In genomic region chr1:7929637-7930036, GRCh38 we compare ENCODE assay signal across 1 cellular context.
TF ChIP-seq lines count a peak whose summit lies in the region.

No MANE protein-coding gene starts in this region.

TF ChIP-seq in endothelial cell of umbilical vein, 7 proteins besides CTCF, POLR2A, EP300 and RAD21:
- TF ChIP-seq MAX (IDR thresholded peaks at IDR 0.05; ENCODE audit: insufficient read depth, insufficient read length): no peak
- TF ChIP-seq FOS (IDR thresholded peaks at IDR 0.05; ENCODE audit: borderline replicate concordance, insufficient read depth, low read length): no peak
- TF ChIP-seq GATA2 (IDR thresholded peaks at IDR 0.05; ENCODE audit: insufficient read depth, insufficient read length, low read depth, low read length): no peak
- no peak for TF ChIP-seq EZH2 (IDR thresholded peaks at IDR 0.05; ENCODE audit: borderline replicate concordance, low read depth, low read length, severe bottlenecking)
- no peak for TF ChIP-seq POLR2AphosphoS5 (IDR thresholded peaks at IDR 0.05; ENCODE audit: insufficient read depth, low read depth, low read length)
- no peak for TF ChIP-seq MYC (IDR thresholded peaks at IDR 0.05; ENCODE audit: low read depth, low read length)
- TF ChIP-seq JUN (IDR thresholded peaks at IDR 0.05; ENCODE audit: borderline replicate concordance, insufficient read depth, insufficient read length, low read depth): no peak
